In the genomic region with DNA sequence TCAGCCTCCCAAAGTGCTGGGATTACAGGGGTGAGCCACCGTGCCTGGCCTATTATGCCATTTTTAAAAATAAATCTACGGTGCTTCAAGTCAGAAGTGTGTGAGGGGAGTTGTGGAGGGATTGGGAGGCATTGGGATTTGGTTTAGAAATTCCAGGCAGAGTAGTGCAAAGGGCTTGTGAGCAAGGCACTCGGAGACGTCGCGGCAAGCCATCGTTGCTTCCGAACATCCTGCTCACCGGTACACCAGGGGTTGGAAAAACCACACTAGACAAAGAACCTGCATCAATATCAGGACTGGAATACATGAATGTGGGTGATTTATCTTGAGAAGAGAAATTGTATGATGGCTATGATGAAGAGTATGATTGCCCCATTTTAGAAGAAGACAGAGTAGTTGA, we compare ENCODE assay signal across 33 cellular contexts.
A peak's percentile ranks its signal among the peaks of the same experiment; 100 is the strongest.
DNase-seq lines count a peak whose midpoint lies in the region; ATAC-seq and TF ChIP-seq lines count a peak whose summit lies in the region.
"Had no signal": no experiment of that assay in that cellular context is flagged by ENCODE, and none has a peak within 500 bp of the region (broad histone marks: within the 10 kb centered on the region; RNA-seq: fewer than 3 reads in every experiment).

No MANE protein-coding gene starts in this region.

- H2BK5ac ChIP-seq in trophoblast cell (ENCODE audit: low read depth, low read length, poor library complexity): no peak overlapping the region

- no peak overlapping the region for H3K18ac ChIP-seq in trophoblast cell (ENCODE audit: low read length)

- H3K4me2 ChIP-seq in GM23338 (no peak overlapping the region), trophoblast cell (ENCODE audit: low read length) (no peak overlapping the region)
- H3K4me2 ChIP-seq: A549; BLaER1; BLaER1 treated with 17β-estradiol and CSF1 and Interleukin-3, amounts not matched to agents 10 nM and 100 nM had no signal

- DNase-seq in GM23338 (ENCODE audit: low spot score): peak; percentile 4
- DNase-seq in osteocyte (ENCODE audit: extremely low spot score, unreplicated experiment): peak; percentile 27
- DNase-seq in trophoblast cell: no peak
- DNase-seq in GM13976 (ENCODE audit: low spot score): no peak
- no peak for DNase-seq in iPS-NIHi7 (ENCODE audit: extremely low spot score)
- DNase-seq in hepatic stellate cell (ENCODE audit: low spot score): no peak
- DNase-seq: 8988T; ACHN; AML-193; BE2C; C1 segment of cervical spinal cord; Caco-2; Calu3; CD4-positive, alpha-beta memory T cell; CD4-positive, alpha-beta T cell; CD4-positive, CD25-positive, alpha-beta regulatory T cell; CD8-positive, alpha-beta memory T cell; CD8-positive, alpha-beta T cell; COR-L47; DMS 273 treated with DMSO at 0.1 percent for 48 hours; DMS153; DMS53; DMS79; DMS79 treated with DMSO at 0.1 percent for 48 hours; DND-41; EL had no signal

- no peak for ATAC-seq in GM23338
- ATAC-seq: A549; CD8-positive, alpha-beta T cell had no signal

- H4K12ac ChIP-seq in trophoblast cell (ENCODE audit: low read depth, low read length): no peak overlapping the region

- WGBS in trophoblast cell (ENCODE audit: extremely low coverage, insufficient coverage, insufficient read length): no CpG with 5 or more reads among the region's 9 CpGs

- H2AFZ ChIP-seq in GM23338: no peak overlapping the region
- no peak overlapping the region for H2AFZ ChIP-seq in trophoblast cell (ENCODE audit: insufficient read depth, low read length, poor library complexity)

- in situ Hi-C loops in GM13976 (cut with MboI; ENCODE audit: low sequenced_read_pairs, unreplicated experiment): no loop called here

- peaks cover 92% of the 10 kb centered on the region for H3K9me3 Mint-ChIP-seq in GM23338
- H3K9me3 Mint-ChIP-seq in osteocyte (ENCODE audit: unreplicated experiment): peaks cover 54% of the 10 kb centered on the region
- H3K9me3 Mint-ChIP-seq: CD4-positive, alpha-beta memory T cell; CD4-positive, alpha-beta T cell; CD4-positive, CD25-positive, alpha-beta regulatory T cell; CD8-positive, alpha-beta memory T cell; CD8-positive, alpha-beta T cell had no signal

- H3K79me2 ChIP-seq in GM23338 (replicated peaks; ENCODE audit: insufficient read depth) (no peaks in the 10 kb centered on the region), trophoblast cell (ENCODE audit: control insufficient read depth, insufficient read depth, low read length, poor library complexity) (no peaks in the 10 kb centered on the region)

- H3K9ac ChIP-seq in trophoblast cell (ENCODE audit: low read length): no peak overlapping the region
- H3K9ac ChIP-seq: BLaER1; BLaER1 treated with 17β-estradiol and CSF1 and Interleukin-3, amounts not matched to agents 10 nM and 100 nM had no signal

- no peak overlapping the region for H3K4me3 ChIP-seq in GM23338
- H3K4me3 ChIP-seq in trophoblast cell (ENCODE audit: low read depth, low read length): peak overlapping the region; percentile 9
- H3K4me3 ChIP-seq: A549; BLaER1; BLaER1 treated with 17β-estradiol and CSF1 and Interleukin-3, amounts not matched to agents 10 nM and 100 nM had no signal

- no peak overlapping the region for H3K27ac Mint-ChIP-seq in GM23338
- H3K27ac Mint-ChIP-seq in osteocyte (ENCODE audit: unreplicated experiment): no peak overlapping the region
- H3K27ac Mint-ChIP-seq: B cell; CD14-positive monocyte; CD4-positive, alpha-beta memory T cell; CD4-positive, alpha-beta T cell; CD4-positive, CD25-positive, alpha-beta regulatory T cell; CD8-positive, alpha-beta memory T cell; CD8-positive, alpha-beta T cell had no signal

- no peaks in the 10 kb centered on the region for H3K36me3 ChIP-seq in GM23338 (ENCODE audit: insufficient read depth)
- H3K36me3 ChIP-seq in trophoblast cell (ENCODE audit: control insufficient read depth in 1 of 2, insufficient read depth in 2 of 2, low read length in 2 of 2): no peaks in the 10 kb centered on the region
- H3K36me3 ChIP-seq: BE2C; BLaER1; BLaER1 treated with 17β-estradiol and CSF1 and Interleukin-3, amounts not matched to agents 10 nM and 100 nM had no signal

- H3K4ac ChIP-seq in trophoblast cell (ENCODE audit: low read depth, low read length): no peak overlapping the region

- H2BK120ac ChIP-seq in trophoblast cell (ENCODE audit: insufficient read depth, low read length, poor library complexity): no peak overlapping the region

- H3K79me1 ChIP-seq in trophoblast cell (ENCODE audit: low read length): no peaks in the 10 kb centered on the region

- no peak overlapping the region for H4K91ac ChIP-seq in trophoblast cell (ENCODE audit: low read depth, low read length)

- TF ChIP-seq CTCF in GM23338 (conservative IDR thresholded peaks at IDR 0.05; ENCODE audit: low read depth in 2 of 2) (no peak), osteocyte (IDR thresholded peaks at IDR 0.05) (no peak), GM13976 (IDR thresholded peaks at IDR 0.05; ENCODE audit: borderline replicate concordance, control extremely low read depth, extremely low read depth, insufficient read depth, missing control alignments) (no peak)

- H3K27me3 Mint-ChIP-seq in GM23338 (ENCODE audit: insufficient read depth, low read depth, poor library complexity): no peaks in the 10 kb centered on the region
- no peaks in the 10 kb centered on the region for H3K27me3 Mint-ChIP-seq in osteocyte (ENCODE audit: unreplicated experiment)
- H3K27me3 Mint-ChIP-seq: B cell; CD4-positive, alpha-beta T cell; CD4-positive, CD25-positive, alpha-beta regulatory T cell had no signal

- H3K4me1 ChIP-seq in GM23338 (ENCODE audit: insufficient read depth) (no peaks in the 10 kb centered on the region), trophoblast cell (ENCODE audit: control insufficient read depth in 1 of 2, insufficient read depth in 2 of 2, low read length in 2 of 2) (no peaks in the 10 kb centered on the region)
- H3K4me1 ChIP-seq: A549; BE2C; BLaER1; BLaER1 treated with 17β-estradiol and CSF1 and Interleukin-3, amounts not matched to agents 10 nM and 100 nM; Caco-2 had no signal

- no peak overlapping the region for H3K27ac ChIP-seq in GM23338 (ENCODE audit: low read depth)
- no peak overlapping the region for H3K27ac ChIP-seq in trophoblast cell (ENCODE audit: low read depth, low read length)
- H3K27ac ChIP-seq: 22Rv1; A549; BLaER1; BLaER1 treated with 17β-estradiol and CSF1 and Interleukin-3, amounts not matched to agents 10 nM and 100 nM; C4-2B had no signal

- H4K8ac ChIP-seq in trophoblast cell (ENCODE audit: low read depth, low read length): no peak overlapping the region

- H3K27me3 ChIP-seq in GM23338 (ENCODE audit: insufficient read depth) (no peaks in the 10 kb centered on the region), trophoblast cell (ENCODE audit: insufficient read depth, low read length) (no peaks in the 10 kb centered on the region)
- H3K27me3 ChIP-seq: BE2C; BLaER1; BLaER1 treated with 17β-estradiol and CSF1 and Interleukin-3, amounts not matched to agents 10 nM and 100 nM had no signal

- H3K4me3 Mint-ChIP-seq in GM23338: no peak overlapping the region
- no peak overlapping the region for H3K4me3 Mint-ChIP-seq in osteocyte (ENCODE audit: unreplicated experiment)
- H3K4me3 Mint-ChIP-seq: B cell; CD14-positive monocyte; CD4-positive, alpha-beta memory T cell; CD4-positive, alpha-beta T cell; CD4-positive, CD25-positive, alpha-beta regulatory T cell; CD8-positive, alpha-beta memory T cell; CD8-positive, alpha-beta T cell had no signal

- no peak overlapping the region for H3K23ac ChIP-seq in trophoblast cell (ENCODE audit: low read length)

- no peak overlapping the region for H2AK5ac ChIP-seq in trophoblast cell (ENCODE audit: low read length)

- no peaks in the 10 kb centered on the region for H4K20me1 ChIP-seq in GM23338 (replicated peaks; ENCODE audit: insufficient read depth)
- H4K20me1 ChIP-seq: BLaER1; BLaER1 treated with 17β-estradiol and CSF1 and Interleukin-3, amounts not matched to agents 10 nM and 100 nM had no signal

- no peak overlapping the region for H3K14ac ChIP-seq in trophoblast cell (ENCODE audit: low read length)

- H3F3A ChIP-seq in GM23338 (replicated peaks; ENCODE audit: low read depth): no peaks in the 10 kb centered on the region

- H3K36me3 Mint-ChIP-seq in GM23338 (ENCODE audit: low read depth) (peaks cover 30% of the 10 kb centered on the region), osteocyte (ENCODE audit: unreplicated experiment) (no peaks in the 10 kb centered on the region)
- H3K36me3 Mint-ChIP-seq: CD14-positive monocyte; CD4-positive, alpha-beta memory T cell; CD4-positive, CD25-positive, alpha-beta regulatory T cell; CD8-positive, alpha-beta memory T cell; CD8-positive, alpha-beta T cell had no signal

- no peaks in the 10 kb centered on the region for H3K4me1 Mint-ChIP-seq in GM23338
- no peaks in the 10 kb centered on the region for H3K4me1 Mint-ChIP-seq in osteocyte (ENCODE audit: unreplicated experiment)
- H3K4me1 Mint-ChIP-seq: B cell; CD14-positive monocyte; CD4-positive, alpha-beta memory T cell; CD4-positive, CD25-positive, alpha-beta regulatory T cell; CD8-positive, alpha-beta memory T cell had no signal

- H3K9me3 ChIP-seq in trophoblast cell (ENCODE audit: insufficient read depth, low read depth, low read length): peaks cover 2% of the 10 kb centered on the region
- H3K9me3 ChIP-seq: A549; BE2C; BLaER1; BLaER1 treated with 17β-estradiol and CSF1 and Interleukin-3, amounts not matched to agents 10 nM and 100 nM had no signal

- no peaks in the 10 kb centered on the region for H3K9me2 ChIP-seq in GM23338 (ENCODE audit: insufficient read depth)

- H2BK12ac ChIP-seq in trophoblast cell (ENCODE audit: low read length): no peak overlapping the region

TF ChIP-seq in GM23338, 12 proteins besides CTCF, POLR2A, EP300 and RAD21:
- TF ChIP-seq STAT1 (IDR thresholded peaks at IDR 0.05; ENCODE audit: unreplicated experiment) (no peak), CREB1 (CRISPR knock-in tag; IDR thresholded peaks at IDR 0.05; ENCODE audit: low read depth) (no peak)

Comparison
In these comparisons a context has a peak if more than half of its experiments do, and no peak if none do; other contexts are left out.
1. DNase-seq: peak in GM23338 (single experiment) and osteocyte (single experiment); none in trophoblast cell (0 of 2), GM13976 (single experiment), iPS-NIHi7 (single experiment) and hepatic stellate cell (single experiment).